34 cellular contexts compared by ENCODE assay signal in the genomic region with DNA sequence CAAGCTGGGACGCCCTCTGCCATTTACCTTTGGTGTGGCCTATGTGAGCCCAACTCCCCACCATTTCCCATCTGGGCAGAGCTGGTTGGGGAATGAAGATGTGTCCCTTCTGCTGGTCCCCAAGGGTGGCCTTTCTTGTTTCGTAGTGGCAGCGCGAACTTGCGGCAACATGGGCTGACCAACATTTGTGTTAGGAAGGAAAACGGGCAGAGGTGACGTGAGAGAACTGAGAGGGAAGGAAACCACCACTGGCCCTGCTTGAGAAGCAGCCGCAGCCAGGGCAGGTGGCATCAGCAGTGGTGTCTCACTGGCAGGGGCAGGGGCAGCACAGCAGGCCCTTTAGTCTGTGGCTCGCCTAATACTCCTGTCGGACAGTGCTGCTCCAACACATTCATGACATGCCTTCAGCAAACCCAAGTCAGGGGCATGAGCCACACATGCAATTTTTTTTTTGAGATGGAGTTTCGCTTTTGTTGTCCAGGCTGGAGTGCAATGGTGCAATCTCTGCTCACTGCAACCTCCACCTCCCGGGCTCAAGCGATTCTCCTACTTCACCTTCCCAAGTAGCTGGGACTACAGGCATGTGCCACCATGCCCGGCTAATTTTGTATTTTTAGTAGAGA. TPM values are rescaled to one million over a fixed set of nuclear protein-coding genes. Genes with fewer than 3 reads are reported as not detected.
"Had no signal": no experiment of that assay in that cellular context is flagged by ENCODE, and none has a peak within 500 bp of the region (broad histone marks: within the 10 kb centered on the region; RNA-seq: fewer than 3 reads in every experiment).

No MANE protein-coding gene starts in this region.

- DNase-seq: hippocampal formation; kidney glomerular epithelial cell; left cardiac atrium; left ventricle myocardium superior; lower lobe of right lung; mammary epithelial cell; mesenchymal stem cell; naive thymus-derived CD8-positive, alpha-beta T cell; nephron progenitor cell; pancreas; posterior cingulate gyrus; right lobe of liver; stimulated activated CD4-positive, alpha-beta T cell treated with anti-CD3 and anti-CD28 coated beads, Interleukin-1b, Interleukin-23, amount 100 ng/mL, for 48 hours; stimulated activated CD4-positive, alpha-beta T cell treated with anti-CD3 and anti-CD28 coated beads, Interleukin-2, amount 100 ng/mL, for 48 hours; stimulated activated CD4-positive, alpha-beta T cell treated with anti-CD3 and anti-CD28 coated beads, Interleukin-4, amount 100 ng/mL, for 4 hours; stimulated activated CD8-positive, alpha-beta memory T cell treated with anti-CD3 and anti-CD28 coated beads, Interleukin-4, amount 100 ng/mL, for 48 hours had no signal

- H3K9ac ChIP-seq: neural progenitor cell had no signal

- FAIRE-seq: keratinocyte, pancreas had no signal

- H3K36me3 Mint-ChIP-seq: naive thymus-derived CD8-positive, alpha-beta T cell; neural progenitor cell; stimulated activated memory B cell treated with anti-CD40 and anti-IgM and Interleukin-4, amounts not matched to agents 10 μg/mL and 1 μg/mL and 100 μg/mL, for 72 hours; type B pancreatic cell had no signal

- H3K36me3 ChIP-seq: lower lobe of right lung, neural progenitor cell, pancreas, right atrium auricular region, right lobe of liver, tibial nerve, vagina had no signal

- H3K27me3 ChIP-seq: neural progenitor cell, pancreas, right atrium auricular region, right lobe of liver, tibial nerve, vagina had no signal

- H3K9me3 Mint-ChIP-seq: naive thymus-derived CD8-positive, alpha-beta T cell; stimulated activated memory B cell treated with anti-CD40 and anti-IgM and Interleukin-4, amounts not matched to agents 10 μg/mL and 1 μg/mL and 100 μg/mL, for 72 hours; stimulated activated naive CD8-positive, alpha-beta T cell treated with anti-CD3 and anti-CD28 coated beads, Interleukin-15, Interleukin-2, amounts not matched to agents 100 ng/mL and 50 ng/mL, for 24 hours; type B pancreatic cell had no signal

- H3K4me1 Mint-ChIP-seq: naive thymus-derived CD8-positive, alpha-beta T cell; stimulated activated memory B cell treated with anti-CD40 and anti-IgM and Interleukin-4, amounts not matched to agents 10 μg/mL and 1 μg/mL and 100 μg/mL, for 72 hours had no signal

- H3K4me3 Mint-ChIP-seq: nephron progenitor cell; neural progenitor cell; stimulated activated memory B cell treated with anti-CD40 and anti-IgM and Interleukin-4, amounts not matched to agents 10 μg/mL and 1 μg/mL and 100 μg/mL, for 72 hours; stimulated activated naive CD8-positive, alpha-beta T cell treated with anti-CD3 and anti-CD28 coated beads, Interleukin-15, Interleukin-2, amounts not matched to agents 100 ng/mL and 50 ng/mL, for 24 hours; type B pancreatic cell had no signal

- H3K4me3 ChIP-seq: lower lobe of right lung, neural progenitor cell, pancreas, right atrium auricular region, right lobe of liver, smooth muscle cell, tibial nerve, vagina had no signal

- H3K27ac ChIP-seq: lower lobe of right lung, neural progenitor cell, pancreas, right atrium auricular region, right lobe of liver, tibial nerve, vagina had no signal

- H3K4me1 ChIP-seq: lower lobe of right lung, neural progenitor cell, pancreas, right atrium auricular region, right lobe of liver, tibial nerve, vagina had no signal

- ATAC-seq: left cardiac atrium; left lobe of liver; left ventricle myocardium superior; lower lobe of right lung; naive thymus-derived CD8-positive, alpha-beta T cell; pancreas; right lobe of liver; stimulated activated memory B cell treated with anti-CD40 and anti-IgM and Interleukin-4, amounts not matched to agents 10 μg/mL and 1 μg/mL and 100 μg/mL, for 72 hours had no signal

- H3K9me3 ChIP-seq: lower lobe of right lung, pancreas, right atrium auricular region, right lobe of liver, tibial nerve, vagina had no signal

- H3K27ac Mint-ChIP-seq: nephron progenitor cell; stimulated activated memory B cell treated with anti-CD40 and anti-IgM and Interleukin-4, amounts not matched to agents 10 μg/mL and 1 μg/mL and 100 μg/mL, for 72 hours; stimulated activated naive CD8-positive, alpha-beta T cell treated with anti-CD3 and anti-CD28 coated beads, Interleukin-15, Interleukin-2, amounts not matched to agents 100 ng/mL and 50 ng/mL, for 24 hours; type B pancreatic cell had no signal

- H2AFZ ChIP-seq: neural progenitor cell had no signal

- H3K27me3 Mint-ChIP-seq: stimulated activated naive CD8-positive, alpha-beta T cell treated with anti-CD3 and anti-CD28 coated beads, Interleukin-15, Interleukin-2, amounts not matched to agents 100 ng/mL and 50 ng/mL, for 24 hours; type B pancreatic cell had no signal

- H3K4me2 ChIP-seq: neural progenitor cell, smooth muscle cell had no signal

RNA-seq across cellular contexts. Expression of gene LRRC74B, which starts 29.9 kb away (rescaled TPM):
- total RNA-seq: left cardiac atrium, left lobe of liver, left ventricle myocardium superior, mammary epithelial cell, mucosa of gallbladder, osteoblast, pancreas, pulmonary artery endothelial cell, renal cortical epithelial cell, right atrium auricular region, right lobe of liver, skeletal muscle tissue, smooth muscle cell, subcutaneous adipose tissue, temporal lobe, ureter, vagina had no signal
- polyA plus RNA-seq: keratinocyte; mammary epithelial cell; naive thymus-derived CD8-positive, alpha-beta T cell; smooth muscle cell had no signal

RNA-seq across cellular contexts. Expression of gene SLC7A4, which starts 43.3 kb away (rescaled TPM):
- total RNA-seq: pulmonary artery endothelial cell had no signal
